12 cellular contexts compared by ENCODE assay signal in genomic region chr2:74516650-74517049, GRCh38. TPM values are rescaled to one million over a fixed set of nuclear protein-coding genes. Genes with fewer than 3 reads are reported as not detected.
DNase-seq lines count a peak whose midpoint lies in the region; ATAC-seq, FAIRE-seq and TF ChIP-seq lines count a peak whose summit lies in the region.
"Had no signal": no experiment of that assay in that cellular context is flagged by ENCODE, and none has a peak within 500 bp of the region (broad histone marks: within the 10 kb centered on the region; RNA-seq: fewer than 3 reads in every experiment).

No MANE protein-coding gene starts in this region.

- H3K4me1 Mint-ChIP-seq in CD14-positive monocyte (peaks cover 32% of the 10 kb centered on the region), neural progenitor cell (peaks cover 19% of the 10 kb centered on the region)
- H3K4me1 Mint-ChIP-seq in central memory CD8-positive, alpha-beta T cell: peaks cover 8% of the 10 kb centered on the region

- H3K4me2 ChIP-seq in neural progenitor cell: no peak overlapping the region
- H3K4me2 ChIP-seq: BLaER1 treated with 17β-estradiol and CSF1 and Interleukin-3, amounts not matched to agents 10 nM and 100 nM had no signal

- H3K79me2 ChIP-seq in neural progenitor cell (ENCODE audit: low read depth): no peaks in the 10 kb centered on the region

- H3F3A ChIP-seq in neural progenitor cell (ENCODE audit: low read depth): peaks cover 34% of the 10 kb centered on the region

- TF ChIP-seq POLR2A in GM12891 (IDR thresholded peaks at IDR 0.05; ENCODE audit: low read depth, low read length): no peak

- FAIRE-seq in GM12891 (lab: Jason Lieb, UNC): peak; percentile 33
- FAIRE-seq: colon had no signal

- peaks cover 21% of the 10 kb centered on the region for H3K4me1 ChIP-seq in neural progenitor cell

- H3K36me3 Mint-ChIP-seq in CD14-positive monocyte (peaks cover 7 to 10% of the 10 kb centered on the region in 2 donors), neural progenitor cell (peaks cover 5% of the 10 kb centered on the region)
- peaks cover 9% of the 10 kb centered on the region for H3K36me3 Mint-ChIP-seq in central memory CD8-positive, alpha-beta T cell (ENCODE audit: insufficient read depth)

- H2AFZ ChIP-seq in neural progenitor cell (replicated peaks): no peak overlapping the region

- intact Hi-C loops in CD14-positive monocyte (cut with micrococcal nuclease): no loop called here

- H3K27me3 ChIP-seq in neural progenitor cell: peaks cover 100% of the 10 kb centered on the region

- peaks cover 86 to 99% (median 91%) of the 10 kb centered on the region in 3 donors for H3K27me3 Mint-ChIP-seq in CD14-positive monocyte (ENCODE audit: low read depth in 3 of 3)
- peaks cover 77% of the 10 kb centered on the region for H3K27me3 Mint-ChIP-seq in central memory CD8-positive, alpha-beta T cell
- peaks cover 74% of the 10 kb centered on the region for H3K27me3 Mint-ChIP-seq in neural progenitor cell (ENCODE audit: insufficient read depth, low read depth)

- H3K9me3 Mint-ChIP-seq in CD14-positive monocyte (peaks cover 2 to 26% (median 24%) of the 10 kb centered on the region in 7 donors), neural progenitor cell (peaks cover 8% of the 10 kb centered on the region)
- no peaks in the 10 kb centered on the region for H3K9me3 Mint-ChIP-seq in central memory CD8-positive, alpha-beta T cell

- no peak overlapping the region for H3K4me3 ChIP-seq in neural progenitor cell

- H3K4me3 Mint-ChIP-seq in CD14-positive monocyte (peak overlapping the region; percentile 72 to 93), neural progenitor cell (peak overlapping the region; percentile 55)
- H3K4me3 Mint-ChIP-seq in central memory CD8-positive, alpha-beta T cell: peak overlapping the region; percentile 66

- H3K27ac Mint-ChIP-seq in CD14-positive monocyte (peak overlapping the region in 1 of 7 donors; percentile 63), neural progenitor cell (no peak overlapping the region)
- no peak overlapping the region for H3K27ac Mint-ChIP-seq in central memory CD8-positive, alpha-beta T cell (ENCODE audit: low read depth)

- no peak overlapping the region for H3K9ac ChIP-seq in neural progenitor cell
- H3K9ac ChIP-seq: BLaER1 treated with 17β-estradiol and CSF1 and Interleukin-3, amounts not matched to agents 10 nM and 100 nM had no signal

- H3K27ac ChIP-seq in neural progenitor cell: no peak overlapping the region
- H3K27ac ChIP-seq: BLaER1 treated with 17β-estradiol and CSF1 and Interleukin-3, amounts not matched to agents 10 nM and 100 nM had no signal

- H3K9me3 ChIP-seq in neural progenitor cell (ENCODE audit: low read depth): no peaks in the 10 kb centered on the region

- no peak for ATAC-seq in central memory CD8-positive, alpha-beta T cell (replicated peaks; ENCODE audit: extremely low read depth, poor library complexity, severe bottlenecking)
- no peak for ATAC-seq in GM19452 (IDR thresholded peaks at IDR 0.05; ENCODE audit: unreplicated experiment)

- H4K20me1 ChIP-seq in neural progenitor cell (ENCODE audit: low read depth): peaks cover 26% of the 10 kb centered on the region

- H3K36me3 ChIP-seq in neural progenitor cell: no peaks in the 10 kb centered on the region
- H3K36me3 ChIP-seq: BLaER1 treated with 17β-estradiol and CSF1 and Interleukin-3, amounts not matched to agents 10 nM and 100 nM had no signal

- DNase-seq in CD14-positive monocyte (ENCODE audit: low spot score) (no peak), GM12891 (ENCODE audit: insufficient read length, low spot score) (no peak), neural progenitor cell (ENCODE audit: low spot score) (no peak), NOMO-1 (lab: John Stamatoyannopoulos, UW; ENCODE audit: unreplicated experiment in 2 of 2) (no peak), NCI-H2081 treated with DMSO at 0.1 percent for 48 hours (lab: John Stamatoyannopoulos, UW) (no peak), NCI-H1417 (lab: John Stamatoyannopoulos, UW) (no peak)
- DNase-seq in central memory CD8-positive, alpha-beta T cell (ENCODE audit: low spot score in 2 of 2): no peak

- TF ChIP-seq CTCF in CD14-positive monocyte (IDR thresholded peaks at IDR 0.05) (no peak), neural progenitor cell (IDR thresholded peaks at IDR 0.05) (no peak)

TF ChIP-seq in GM12891, 5 proteins besides CTCF, POLR2A, EP300 and RAD21:
- TF ChIP-seq POU2F2 (IDR thresholded peaks at IDR 0.05; ENCODE audit: low read depth, low read length) (no peak), PAX5 (IDR thresholded peaks at IDR 0.05; ENCODE audit: insufficient read depth, low read length, severe bottlenecking) (no peak), POLR2AphosphoS5 (IDR thresholded peaks at IDR 0.05; ENCODE audit: low read depth, low read length) (no peak), TAF1 (IDR thresholded peaks at IDR 0.05; ENCODE audit: low read depth, low read length) (no peak), SPI1 (IDR thresholded peaks at IDR 0.05; ENCODE audit: low read depth, low read length) (no peak)
TF ChIP-seq in GM12891: peak in this region for 0.

RNA-seq across cellular contexts. Expression of gene TLX2, which starts 2.4 kb away (rescaled TPM):
- not detected for polyA plus RNA-seq in CD14-positive monocyte
- 0.12 TPM for polyA plus RNA-seq in GM12891 (2012; ENCODE audit: low read depth, missing spikeins)
- total RNA-seq in neural progenitor cell (ENCODE audit: low replicate concordance): not detected in 2 replicates
- total RNA-seq: HT1080 had no signal

RNA-seq across cellular contexts. Expression of gene PCGF1, which starts 9.2 kb away (rescaled TPM):
- polyA plus RNA-seq in CD14-positive monocyte: 10 to 100 TPM; 18.0 to 20.5 TPM
- 17.0 TPM for polyA plus RNA-seq in GM12891 (2012; ENCODE audit: low read depth, missing spikeins)
- total RNA-seq in neural progenitor cell (ENCODE audit: low replicate concordance): 10.9 and 13.8 TPM in 2 replicates

RNA-seq across cellular contexts. Expression of gene DQX1, which starts 9.4 kb away (rescaled TPM):
- polyA plus RNA-seq in CD14-positive monocyte: not detected
- 1.2 TPM for polyA plus RNA-seq in GM12891 (2012; ENCODE audit: low read depth, missing spikeins)
- 0.11 and 0.71 TPM in 2 replicates for total RNA-seq in neural progenitor cell (ENCODE audit: low replicate concordance)
- total RNA-seq: mononuclear cell had no signal

RNA-seq across cellular contexts. Expression of gene AUP1, which starts 12.9 kb away (rescaled TPM):
- polyA plus RNA-seq in CD14-positive monocyte: 100 to 1,000 TPM; 130 to 149 TPM
- polyA plus RNA-seq in GM12891 (2012; ENCODE audit: low read depth, missing spikeins): 96.8 TPM
- 47.9 and 73.7 TPM in 2 replicates for total RNA-seq in neural progenitor cell (ENCODE audit: low replicate concordance)

RNA-seq across cellular contexts. Expression of gene HTRA2, which starts 13.1 kb away (rescaled TPM):
- 10 to 100 TPM; 11.3 to 15.0 TPM for polyA plus RNA-seq in CD14-positive monocyte
- polyA plus RNA-seq in GM12891 (2012; ENCODE audit: low read depth, missing spikeins): 58.5 TPM
- total RNA-seq in neural progenitor cell (ENCODE audit: low replicate concordance): 18.5 and 28.4 TPM in 2 replicates
